In genomic region chr18:23340661-23341060, GRCh38 we compare ENCODE assay signal across 19 cellular contexts.
A peak's percentile ranks its signal among the peaks of the same experiment; 100 is the strongest.
DNase-seq lines count a peak whose midpoint lies in the region; ATAC-seq and TF ChIP-seq lines count a peak whose summit lies in the region.
"Had no signal": no experiment of that assay in that cellular context is flagged by ENCODE, and none has a peak within 500 bp of the region (broad histone marks: within the 10 kb centered on the region; RNA-seq: fewer than 3 reads in every experiment).

No MANE protein-coding gene starts in this region.

- H3K4me1 Mint-ChIP-seq in MCF 10A (ENCODE audit: insufficient read depth, unreplicated experiment) = peaks cover 7% of the 10 kb centered on the region

- H3K4me3 ChIP-seq in Panc1 (ENCODE audit: low read depth in 2 of 2, low read length in 2 of 2) (no peak overlapping the region), fibroblast of lung (replicated peaks in 1 of 4; ENCODE audit: control extremely low read depth in 1 of 4, insufficient read depth in 1 of 4, low read depth in 3 of 4, low read length in 4 of 4) (no peak overlapping the region)

- no peak for ATAC-seq in Panc1
- ATAC-seq in GM19467 (IDR thresholded peaks at IDR 0.05; ENCODE audit: unreplicated experiment) = no peak
- ATAC-seq: HepG2; naive thymus-derived CD4-positive, alpha-beta T cell had no signal

- H3K9me3 ChIP-seq in Panc1 (ENCODE audit: control insufficient read depth, insufficient read depth, low read depth, low read length) (no peaks in the 10 kb centered on the region), fibroblast of lung (ENCODE audit: control insufficient read depth, insufficient read depth, low read depth, low read length) (no peaks in the 10 kb centered on the region)

- H3K4me1 ChIP-seq in Panc1 (ENCODE audit: control insufficient read depth, insufficient read depth, low read length) (no peaks in the 10 kb centered on the region), fibroblast of lung (ENCODE audit: control insufficient read depth, extremely low read depth, insufficient read depth, low read length) (peaks cover 2% of the 10 kb centered on the region)
- H3K4me1 ChIP-seq: parathyroid adenoma had no signal

- no peaks in the 10 kb centered on the region for H3K79me2 ChIP-seq in fibroblast of lung (ENCODE audit: control insufficient read depth, insufficient read depth, low read length)
- H3K79me2 ChIP-seq: parathyroid adenoma had no signal

- H3K4me2 ChIP-seq in fibroblast of lung (ENCODE audit: extremely low read depth, insufficient read depth, low read length) = peak overlapping the region; percentile 37

- BruUV-seq in Panc1 (replicated peaks; lab: Mats Ljungman, UMichigan) (no TSS peak), MCF 10A (replicated peaks; lab: Mats Ljungman, UMichigan) (no TSS peak)

- H3K4me3 Mint-ChIP-seq in MCF 10A (ENCODE audit: unreplicated experiment) = no peak overlapping the region
- H3K4me3 Mint-ChIP-seq: activated B cell treated with CpG ODN at 0.5 μM for 24 hours; naive thymus-derived CD4-positive, alpha-beta T cell had no signal

- peaks cover 14% of the 10 kb centered on the region for H3K36me3 Mint-ChIP-seq in MCF 10A (ENCODE audit: insufficient read depth, unreplicated experiment)

- intact Hi-C loops in Panc1 (cut with micrococcal nuclease; ENCODE audit: unreplicated experiment) = no loop called here
- intact Hi-C loops in MCF 10A (cut with micrococcal nuclease) = no loop called here

- no peak overlapping the region for H3K9ac ChIP-seq in fibroblast of lung (ENCODE audit: insufficient read depth, low read length)
- H3K9ac ChIP-seq: parathyroid adenoma had no signal

- H3K27me3 Mint-ChIP-seq in MCF 10A (ENCODE audit: insufficient read depth, unreplicated experiment) = no peaks in the 10 kb centered on the region
- H3K27me3 Mint-ChIP-seq: activated B cell treated with CpG ODN at 0.5 μM for 24 hours; naive thymus-derived CD4-positive, alpha-beta T cell had no signal

- in situ Hi-C loops in Panc1 (cut with HindIII; ENCODE audit: low pct_unique_long_range_greater_than_20kb, low sequenced_read_pairs) = no loop called here
- in situ Hi-C loops in ACHN (cut with HindIII; ENCODE audit: low pct_ligation_motif_present, low pct_unique_long_range_greater_than_20kb, low sequenced_read_pairs) = no loop called here

- H3K36me3 ChIP-seq in Panc1 (ENCODE audit: control insufficient read depth, insufficient read depth, low read length) = no peaks in the 10 kb centered on the region
- no peaks in the 10 kb centered on the region for H3K36me3 ChIP-seq in fibroblast of lung (ENCODE audit: control insufficient read depth, insufficient read depth, low read length)

- POLR2A ChIA-PET in Panc1 (lab: Charles Lee) (no interaction called here), MCF 10A (lab: Yijun Ruan, JAX) (no interaction called here)

- TF ChIP-seq CTCF in Panc1 (IDR thresholded peaks at IDR 0.05) = no peak
- no peak for TF ChIP-seq CTCF in fibroblast of lung (conservative IDR thresholded peaks at IDR 0.05 in 1 of 2, IDR thresholded peaks at IDR 0.05 in 1 of 2; ENCODE audit: low read depth in 1 of 2, low read length in 2 of 2)
- TF ChIP-seq CTCF in MCF 10A (IDR thresholded peaks at IDR 0.05; ENCODE audit: unreplicated experiment) = no peak

- DNase-seq in ELF-1 (ENCODE audit: low read depth, low spot score) (peak; percentile 57), Panc1 (ENCODE audit: low read depth, low spot score) (no peak), fibroblast of lung (ENCODE audit: low read depth in 2 of 2) (peak in 1 of 2 donors; percentile 79), left kidney (ENCODE audit: low read depth, low spot score) (peak; percentile 55), ACHN (no peak), MCF 10A (ENCODE audit: unreplicated experiment) (no peak), NCI-H2196 (lab: John Stamatoyannopoulos, UW; ENCODE audit: unreplicated experiment) (no peak)
- DNase-seq: activated B cell treated with CpG ODN at 0.5 μM for 24 hours; amygdala; GOT3; naive thymus-derived CD4-positive, alpha-beta T cell; NCI-H1694 treated with DMSO at 0.1 percent for 48 hours; NCI-H510A treated with DMSO at 0.1 percent for 48 hours; SIG-M5; stimulated activated CD4-positive, alpha-beta T cell treated with anti-CD3 and anti-CD28 coated beads, Interleukin-2, amount 100 ng/mL, for 48 hours; T-helper 2 cell had no signal

- peak overlapping the region; percentile 40; the same call in 1 of the 2 replicates for H3K27ac ChIP-seq in Panc1 (ENCODE audit: low read length)
- H3K27ac ChIP-seq in fibroblast of lung (ENCODE audit: insufficient read depth, low read length) = peak overlapping the region; percentile 19
- H3K27ac ChIP-seq: parathyroid adenoma had no signal

- H4K20me1 ChIP-seq in fibroblast of lung (ENCODE audit: control insufficient read depth, extremely low read depth, insufficient read depth, low read length) = no peaks in the 10 kb centered on the region

- peak overlapping the region; percentile 14 for H2AFZ ChIP-seq in fibroblast of lung (ENCODE audit: low read length)
- H2AFZ ChIP-seq: parathyroid adenoma had no signal

- no peak overlapping the region for H3K27ac Mint-ChIP-seq in MCF 10A (ENCODE audit: low read depth, unreplicated experiment)
- H3K27ac Mint-ChIP-seq: activated B cell treated with CpG ODN at 0.5 μM for 24 hours had no signal

- no peaks in the 10 kb centered on the region for H3K9me3 Mint-ChIP-seq in MCF 10A (ENCODE audit: unreplicated experiment)
- H3K9me3 Mint-ChIP-seq: activated B cell treated with CpG ODN at 0.5 μM for 24 hours; naive thymus-derived CD4-positive, alpha-beta T cell had no signal

- CTCF ChIA-PET in Panc1 (lab: Charles Lee) = no interaction called here
- CTCF ChIA-PET in MCF 10A (lab: Yijun Ruan, JAX) = no interaction called here

- no peaks in the 10 kb centered on the region for H3K27me3 ChIP-seq in Panc1 (ENCODE audit: control insufficient read depth, insufficient read depth, low read length)
- H3K27me3 ChIP-seq in fibroblast of lung (ENCODE audit: control insufficient read depth, insufficient read depth, low read length) = no peaks in the 10 kb centered on the region

Comparison
In these comparisons a context has a peak if more than half of its experiments do, and no peak if none do; other contexts are left out.
1. DNase-seq: peak in ELF-1 (single experiment) and left kidney (single experiment); none in Panc1 (single experiment), ACHN (single experiment), MCF 10A (single experiment) and NCI-H2196 (single experiment).